Comparison of ENCODE assay signal across 2 cellular contexts in genomic region chr10:5574642-5575131, GRCh38.
TF ChIP-seq lines count a peak whose summit lies in the region.

No MANE protein-coding gene starts in this region.

TF ChIP-seq in K562, 482 proteins besides CTCF, POLR2A, EP300 and RAD21:
- TF ChIP-seq TCFL5 (CRISPR knock-in tag; conservative IDR thresholded peaks at IDR 0.05) = no peak
- TF ChIP-seq ELF4 (CRISPR knock-in tag; IDR thresholded peaks at IDR 0.05) = no peak
- no peak for TF ChIP-seq MBD2 (IDR thresholded peaks at IDR 0.05; ENCODE audit: borderline replicate concordance, low read depth)
- TF ChIP-seq TEAD1 (CRISPR knock-in tag; IDR thresholded peaks at IDR 0.05) = no peak
- TF ChIP-seq NFXL1 (CRISPR knock-in tag; IDR thresholded peaks at IDR 0.05) = no peak
- no peak for TF ChIP-seq ZNF655 (CRISPR knock-in tag; IDR thresholded peaks at IDR 0.05)
- no peak for TF ChIP-seq CBFA2T3 (IDR thresholded peaks at IDR 0.05)
- TF ChIP-seq PHF8 (IDR thresholded peaks at IDR 0.05; ENCODE audit: borderline replicate concordance, low read length) = no peak
- no peak for TF ChIP-seq MEIS2 (IDR thresholded peaks at IDR 0.05; ENCODE audit: partially characterized antibody)
- no peak for TF ChIP-seq ZNF766 (CRISPR knock-in tag; conservative IDR thresholded peaks at IDR 0.05)
- no peak for TF ChIP-seq NELFE (IDR thresholded peaks at IDR 0.05; ENCODE audit: insufficient read depth, insufficient read length)
- TF ChIP-seq ZNF197 (CRISPR knock-in tag; IDR thresholded peaks at IDR 0.05; ENCODE audit: low read depth) = no peak
- no peak for TF ChIP-seq COPS2 (conservative IDR thresholded peaks at IDR 0.05)

TF ChIP-seq in liver, 16 proteins besides CTCF, POLR2A, EP300 and RAD21:
- TF ChIP-seq FOXA1 (IDR thresholded peaks at IDR 0.05) = no peak
- peak; percentile 85 for TF ChIP-seq MAX (IDR thresholded peaks at IDR 0.05)
- peak; percentile 65 for TF ChIP-seq HNF4G (IDR thresholded peaks at IDR 0.05)
- peak; percentile 83 to 90 for TF ChIP-seq RXRA (IDR thresholded peaks at IDR 0.05)
- TF ChIP-seq ZBTB33 (IDR thresholded peaks at IDR 0.05) = no peak
- peak; percentile 59 for TF ChIP-seq SP1 (IDR thresholded peaks at IDR 0.05)
- TF ChIP-seq HNF4A (conservative IDR thresholded peaks at IDR 0.05) = peak; percentile 93 to 96
TF ChIP-seq in liver: peak in this region for 5.
